In genomic region chr2:134011936-134012586, GRCh38 we compare ENCODE assay signal across 22 cellular contexts.
"Had no signal": no experiment of that assay in that cellular context is flagged by ENCODE, and none has a peak within 500 bp of the region (broad histone marks: within the 10 kb centered on the region; RNA-seq: fewer than 3 reads in every experiment).

No MANE protein-coding gene starts in this region.

- H3K4me3 ChIP-seq: esophagus squamous epithelium, gastrocnemius medialis, hepatocyte, pancreas, prostate gland, spleen, tibial nerve had no signal

- DNase-seq: activated CD4-positive, alpha-beta T cell treated with anti-CD3 and anti-CD28 coated beads, Interleukin-2, amount 10 ng/mL, durations not matched to agents 7 days and 5 days; activated CD4-positive, CD25-positive, alpha-beta regulatory T cell treated with anti-CD3 and anti-CD28 coated beads, Interleukin-2, amount 50 U/mL, for 72 hours; activated CD8-positive, alpha-beta memory T cell treated with anti-CD3 and anti-CD28 coated beads for 24 hours; activated effector memory CD4-positive, alpha-beta T cell treated with Interleukin-2 at 50 U/mL for 16 hours; activated naive CD4-positive, alpha-beta T cell treated with Interleukin-2 at 50 U/mL for 16 hours; activated naive CD8-positive, alpha-beta T cell treated with anti-CD3 and anti-CD28 coated beads for 36 hours; amniotic stem cell; caudate nucleus; esophagus squamous epithelium; gastrocnemius medialis; glutamatergic neuron; kidney; left colon; naive thymus-derived CD8-positive, alpha-beta T cell; nucleus accumbens; pancreas; retina; spleen; stimulated activated naive CD4-positive, alpha-beta T cell had no signal

- H3K4me2 ChIP-seq: hepatocyte had no signal

- H3K27me3 ChIP-seq: gastrocnemius medialis, hepatocyte, pancreas, spleen, tibial nerve had no signal

- H3K79me2 ChIP-seq: hepatocyte had no signal

- H2AFZ ChIP-seq: hepatocyte had no signal

- H3K4me1 ChIP-seq: esophagus squamous epithelium, gastrocnemius medialis, pancreas, prostate gland, tibial nerve had no signal

- H3K36me3 ChIP-seq: esophagus squamous epithelium, gastrocnemius medialis, pancreas, prostate gland, spleen, tibial nerve had no signal

- H3K27ac ChIP-seq: esophagus squamous epithelium, gastrocnemius medialis, hepatocyte, pancreas, prostate gland, spleen, tibial nerve had no signal

- ATAC-seq: gastrocnemius medialis; left colon; naive thymus-derived CD8-positive, alpha-beta T cell; pancreas had no signal

- H3K9me3 ChIP-seq: esophagus squamous epithelium, gastrocnemius medialis, pancreas, prostate gland, spleen, tibial nerve had no signal
